Comparison of ENCODE assay signal across 1 cellular context in genomic region chr11:116786966-116787365, GRCh38.
TF ChIP-seq lines count a peak whose summit lies in the region.

No MANE protein-coding gene starts in this region.

TF ChIP-seq in K562, 482 proteins besides CTCF, POLR2A, EP300 and RAD21:
- no peak for TF ChIP-seq HDAC3 (IDR thresholded peaks at IDR 0.05; ENCODE audit: borderline replicate concordance, partially characterized antibody)
- no peak for TF ChIP-seq PHTF2 (CRISPR knock-in tag; IDR thresholded peaks at IDR 0.05)
- no peak for TF ChIP-seq GATAD2A (IDR thresholded peaks at IDR 0.05)
- TF ChIP-seq GATA2 (CRISPR knock-in tag; IDR thresholded peaks at IDR 0.05) = no peak
- no peak for TF ChIP-seq ZNF696 (CRISPR knock-in tag; conservative IDR thresholded peaks at IDR 0.05)
- TF ChIP-seq RHOXF2B (CRISPR knock-in tag; conservative IDR thresholded peaks at IDR 0.05) = no peak
- no peak for TF ChIP-seq HBP1 (CRISPR knock-in tag; IDR thresholded peaks at IDR 0.05)
- TF ChIP-seq ZNF766 (CRISPR knock-in tag; conservative IDR thresholded peaks at IDR 0.05) = no peak
- TF ChIP-seq MED1 (CRISPR knock-in tag; IDR thresholded peaks at IDR 0.05; ENCODE audit: borderline replicate concordance) = no peak
- no peak for TF ChIP-seq ZBTB34 (CRISPR knock-in tag; IDR thresholded peaks at IDR 0.05)
- no peak for TF ChIP-seq NFATC3 (IDR thresholded peaks at IDR 0.05)
- TF ChIP-seq ATF7 (IDR thresholded peaks at IDR 0.05) = no peak
- no peak for TF ChIP-seq RBM14 (IDR thresholded peaks at IDR 0.05; ENCODE audit: borderline replicate concordance, insufficient read depth, low read depth, low read length)
- no peak for TF ChIP-seq ETS2 (tag; IDR thresholded peaks at IDR 0.05; ENCODE audit: borderline replicate concordance, poor library complexity, severe bottlenecking)
- TF ChIP-seq SIX5 (IDR thresholded peaks at IDR 0.05; ENCODE audit: borderline replicate concordance in 1 of 2, insufficient read depth in 1 of 2, low read depth in 1 of 2, low read length in 2 of 2) = no peak
- TF ChIP-seq RFX5 (IDR thresholded peaks at IDR 0.05; ENCODE audit: low read depth, low read length) = no peak
- TF ChIP-seq MLLT1 (IDR thresholded peaks at IDR 0.05) = no peak
- TF ChIP-seq CCAR2 (IDR thresholded peaks at IDR 0.05; ENCODE audit: low read depth, low read length) = no peak
TF ChIP-seq in K562: peak in this region for 0.
